ENCODE assay signal across 10 cellular contexts in the genomic region with DNA sequence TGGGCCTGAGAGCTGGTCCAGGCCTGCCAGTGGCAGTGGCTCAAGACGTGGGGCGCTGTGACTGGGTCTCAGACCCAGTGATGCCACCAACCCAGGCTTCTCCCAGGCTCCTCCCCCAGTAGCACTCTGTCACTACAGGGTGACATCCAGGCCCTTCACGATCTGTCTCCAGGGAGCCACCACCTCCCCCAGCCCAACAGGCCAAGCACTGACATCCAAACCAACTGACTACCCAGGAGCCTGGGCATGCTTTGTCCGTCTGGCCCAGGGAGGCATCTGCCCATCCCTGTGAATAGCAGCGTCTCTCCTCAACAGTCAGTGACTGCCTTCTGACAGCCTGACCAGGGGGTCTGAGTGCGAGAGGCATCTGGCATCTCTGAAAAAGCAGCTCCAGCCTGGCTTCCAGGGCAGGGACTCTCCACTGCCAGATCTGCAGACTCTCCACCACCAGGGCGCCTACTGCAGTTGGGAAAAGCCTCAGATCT. TPM values are rescaled to one million over a fixed set of nuclear protein-coding genes. Genes with fewer than 3 reads are reported as not detected.
DNase-seq lines count a peak whose midpoint lies in the region; ATAC-seq, FAIRE-seq and TF ChIP-seq lines count a peak whose summit lies in the region.
"Had no signal": no experiment of that assay in that cellular context is flagged by ENCODE, and none has a peak within 500 bp of the region (broad histone marks: within the 10 kb centered on the region; RNA-seq: fewer than 3 reads in every experiment).

No MANE protein-coding gene starts in this region.

- no peaks in the 10 kb centered on the region for H3K27me3 ChIP-seq in transverse colon

- H3K27ac Mint-ChIP-seq in MCF 10A (ENCODE audit: low read depth, unreplicated experiment): peak overlapping the region; percentile 92

- intact Hi-C loops in MCF 10A (cut with micrococcal nuclease) (no loop called here), transverse colon (cut with DNase I; ENCODE audit: low total_unique reads) (no loop called here)

- TF ChIP-seq EP300 in transverse colon (IDR thresholded peaks at IDR 0.05; ENCODE audit: low read depth): no peak

- no peaks in the 10 kb centered on the region for H3K36me3 Mint-ChIP-seq in activated T-cell treated with anti-CD3 and anti-CD28 coated beads, Interleukin-2, amount 50 U/mL, for 4 hours (ENCODE audit: insufficient read depth)
- H3K36me3 Mint-ChIP-seq in MCF 10A (ENCODE audit: insufficient read depth, unreplicated experiment): no peaks in the 10 kb centered on the region

- H3K27ac ChIP-seq in mesodermal cell (ENCODE audit: low read depth, low read length, severe bottlenecking) (peak overlapping the region; percentile 99), transverse colon (peak overlapping the region; percentile 96 to 99 (median 98))

- H3K4me3 Mint-ChIP-seq in activated T-cell treated with anti-CD3 and anti-CD28 coated beads, Interleukin-2, amount 50 U/mL, for 4 hours: peak overlapping the region; percentile 59
- no peak overlapping the region for H3K4me3 Mint-ChIP-seq in MCF 10A (ENCODE audit: unreplicated experiment)

- H3K9me3 ChIP-seq in mesodermal cell (ENCODE audit: control insufficient read depth, low read length): no peaks in the 10 kb centered on the region
- H3K9me3 ChIP-seq in transverse colon: no peaks in the 10 kb centered on the region

- BruUV-seq in MCF 10A (replicated peaks; lab: Mats Ljungman, UMichigan): no TSS peak

- in situ Hi-C loops in transverse colon (cut with MboI; ENCODE audit: low pct_ligation_motif_present in 1 of 4, low pct_unique_long_range_greater_than_20kb in 1 of 4, low sequenced_read_pairs in 3 of 4): loop anchor here in 2 of 4 donors (5.0 kb wide), 2 partner anchors 107 to 112 kb away; no protein-coding TSS in a partner anchor

- peaks cover 10% of the 10 kb centered on the region for H3K4me1 Mint-ChIP-seq in activated T-cell treated with anti-CD3 and anti-CD28 coated beads, Interleukin-2, amount 50 U/mL, for 4 hours (ENCODE audit: low read depth)
- H3K4me1 Mint-ChIP-seq in MCF 10A (ENCODE audit: insufficient read depth, unreplicated experiment): peaks cover 11% of the 10 kb centered on the region

- H3K4me3 ChIP-seq in mesodermal cell (ENCODE audit: extremely low read depth, insufficient read depth, low read length, poor library complexity, severe bottlenecking): no peak overlapping the region
- no peak overlapping the region for H3K4me3 ChIP-seq in transverse colon

- DNase-seq in activated T-cell treated with anti-CD3 and anti-CD28 coated beads, Interleukin-2, amount 50 U/mL, for 4 hours: no peak
- DNase-seq in activated T-cell treated with anti-CD3 and anti-CD28 coated beads for 4 hours: no peak
- DNase-seq in MCF 10A (ENCODE audit: unreplicated experiment): no peak
- peak; percentile 17 for DNase-seq in transverse colon
- no peak for DNase-seq in GM10248 (ENCODE audit: extremely low spot score)
- no peak for DNase-seq in RCC 7860 (ENCODE audit: low spot score)

- ATAC-seq in activated T-cell treated with anti-CD3 and anti-CD28 coated beads, Interleukin-2, amount 50 U/mL, for 4 hours: no peak
- no peak for ATAC-seq in GM18907 (IDR thresholded peaks at IDR 0.05; ENCODE audit: unreplicated experiment)

- POLR2A ChIA-PET in MCF 10A (lab: Yijun Ruan, JAX) (interaction anchor here (0.6 to 2.3 kb wide), 4 partner anchors 69 to 180 kb away, joined by 4 to 14 read pairs (median 6); a partner anchor contains a TSS), GM10248 (lab: Yijun Ruan, JAX) (interaction anchor here (0.6 to 1.7 kb wide), 5 partner anchors 12 to 141 kb away, joined by 3 to 5 read pairs (median 4); a partner anchor contains a TSS)

- WGBS in mesodermal cell (ENCODE audit: insufficient coverage in 2 of 2), 2 experiments: 85 to 87% methylated on average over 6 to 7 of the region's 7 CpGs
- 80% methylated on average over 6 of the region's 7 CpGs; no CpG with 5 or more reads in 1 of the 2 donors for WGBS in transverse colon (ENCODE audit: low coverage in 1 of 2), 2 donors

- H3K4me1 ChIP-seq in mesodermal cell (ENCODE audit: control insufficient read depth, insufficient read depth, low read length, poor library complexity, severe bottlenecking) (peaks cover 26% of the 10 kb centered on the region), transverse colon (peaks cover 18 to 43% (median 24%) of the 10 kb centered on the region in 4 donors)

- TF ChIP-seq CTCF in MCF 10A (IDR thresholded peaks at IDR 0.05; ENCODE audit: unreplicated experiment): no peak
- TF ChIP-seq CTCF in transverse colon (IDR thresholded peaks at IDR 0.05): no peak
- TF ChIP-seq CTCF in GM10248 (IDR thresholded peaks at IDR 0.05; ENCODE audit: control extremely low read depth, extremely low read depth, low read depth, missing control alignments): no peak

- H3K36me3 ChIP-seq in mesodermal cell (ENCODE audit: control insufficient read depth, insufficient read depth, low read length) (no peaks in the 10 kb centered on the region), transverse colon (no peaks in the 10 kb centered on the region)

- no peaks in the 10 kb centered on the region for H3K27me3 Mint-ChIP-seq in activated T-cell treated with anti-CD3 and anti-CD28 coated beads, Interleukin-2, amount 50 U/mL, for 4 hours (ENCODE audit: low read depth)
- no peaks in the 10 kb centered on the region for H3K27me3 Mint-ChIP-seq in MCF 10A (ENCODE audit: insufficient read depth, unreplicated experiment)

- no peaks in the 10 kb centered on the region for H3K9me3 Mint-ChIP-seq in activated T-cell treated with anti-CD3 and anti-CD28 coated beads, Interleukin-2, amount 50 U/mL, for 4 hours
- no peaks in the 10 kb centered on the region for H3K9me3 Mint-ChIP-seq in MCF 10A (ENCODE audit: unreplicated experiment)

- CTCF ChIA-PET in MCF 10A (lab: Yijun Ruan, JAX): interaction anchor here (0.6 to 1.9 kb wide), 6 partner anchors 23 to 72 kb away, joined by 3 to 7 read pairs (median 4); no protein-coding TSS in a partner anchor
- CTCF ChIA-PET in GM10248 (lab: Yijun Ruan, JAX): interaction anchor here (1.0 to 15.5 kb wide), 9 partner anchors 8 to 110 kb away, joined by 3 to 243 read pairs (median 4); no protein-coding TSS in a partner anchor

- TF ChIP-seq POLR2A in transverse colon (IDR thresholded peaks at IDR 0.05): no peak

- no peak for FAIRE-seq in RCC 7860 (lab: Jason Lieb, UNC)
- FAIRE-seq: G401.6 had no signal

RNA-seq across cellular contexts. Expression of a gene that starts 13.0 kb away (rescaled TPM):
- not detected for total RNA-seq in activated T-cell treated with anti-CD3 and anti-CD28 coated beads, Interleukin-2, amount 50 U/mL, for 4 hours
- total RNA-seq in MCF 10A (2022) (not detected in 2 replicates), transverse colon (not detected)
- polyA plus RNA-seq in mesodermal cell (2013, experiment 1 of 2): not detected
- not detected for polyA plus RNA-seq in mesodermal cell (2013, experiment 2 of 2)
- total RNA-seq: HT1080 had no signal
